ENCODE assay signal across 24 cellular contexts in the genomic region with DNA sequence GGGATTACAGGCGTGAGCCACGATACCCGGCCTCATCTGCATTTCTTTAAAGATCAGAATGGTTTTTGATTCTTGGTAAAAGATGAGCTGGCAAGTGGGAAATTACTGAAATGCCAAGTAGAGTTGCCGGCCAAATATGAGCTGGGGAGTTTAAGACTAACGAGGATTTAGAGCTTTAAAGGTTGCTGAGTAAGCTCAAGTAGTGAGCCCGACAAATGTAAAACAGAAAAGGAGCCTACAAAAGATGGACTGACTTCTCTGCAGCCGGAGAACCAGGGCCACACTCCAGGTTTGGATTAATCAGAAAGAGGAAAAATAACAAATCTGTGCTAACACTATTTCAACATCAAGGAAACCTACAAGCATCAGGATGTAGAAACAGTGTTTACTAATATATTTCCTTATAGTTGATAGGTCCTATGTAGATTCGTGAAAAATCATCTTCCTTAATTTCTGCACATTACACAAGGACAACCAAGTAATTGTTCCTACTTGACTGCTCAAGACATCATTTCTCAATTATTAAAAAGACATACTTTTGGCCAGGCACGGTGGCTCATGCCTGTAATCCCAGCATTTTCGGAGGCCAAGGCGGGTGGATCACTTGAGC. TPM values are rescaled to one million over a fixed set of nuclear protein-coding genes. Genes with fewer than 3 reads are reported as not detected.
DNase-seq lines count a peak whose midpoint lies in the region; ATAC-seq and TF ChIP-seq lines count a peak whose summit lies in the region.
"Had no signal": no experiment of that assay in that cellular context is flagged by ENCODE, and none has a peak within 500 bp of the region (broad histone marks: within the 10 kb centered on the region; RNA-seq: fewer than 3 reads in every experiment).

No MANE protein-coding gene starts in this region.

- H3K4me3 ChIP-seq in esophagus (ENCODE audit: low read depth in 1 of 2, low read length in 2 of 2) (no peak overlapping the region), neutrophil (ENCODE audit: low read depth in 1 of 2, low read length in 1 of 2) (no peak overlapping the region), aorta (ENCODE audit: low read length in 2 of 2) (no peak overlapping the region), PC-9 (no peak overlapping the region)
- H3K4me3 ChIP-seq: dorsolateral prefrontal cortex, gastrocnemius medialis, lung, SJCRH30 had no signal

- intact Hi-C loops in aorta (cut with DNase I) = loop anchor here in 1 of 2 donors (2.0 to 5.0 kb wide), 2 partner anchors 49 to 128 kb away; a partner anchor contains a TSS
- intact Hi-C loops in PC-9 (cut with micrococcal nuclease; ENCODE audit: unreplicated experiment) = loop anchor here (5.0 kb wide), 1 partner anchor 129 kb away; no protein-coding TSS in a partner anchor

- H3K36me3 Mint-ChIP-seq in activated naive CD8-positive, alpha-beta T cell = peaks cover 2% of the 10 kb centered on the region
- no peaks in the 10 kb centered on the region for H3K36me3 Mint-ChIP-seq in activated naive CD8-positive, alpha-beta T cell treated with anti-CD3 and anti-CD28 coated beads, Interleukin-2, amount 50 U/mL, for 24 hours (ENCODE audit: low read depth)
- H3K36me3 Mint-ChIP-seq: activated naive CD4-positive, alpha-beta T cell treated with anti-CD3 and anti-CD28 coated beads, Interleukin-2, amount 10 ng/mL, durations not matched to agents 7 days and 5 days; T-cell had no signal

- no peak overlapping the region for H3K4me3 Mint-ChIP-seq in activated naive CD8-positive, alpha-beta T cell
- no peak overlapping the region for H3K4me3 Mint-ChIP-seq in activated naive CD8-positive, alpha-beta T cell treated with anti-CD3 and anti-CD28 coated beads, Interleukin-2, amount 50 U/mL, for 24 hours
- H3K4me3 Mint-ChIP-seq: activated naive CD4-positive, alpha-beta T cell treated with anti-CD3 and anti-CD28 coated beads, Interleukin-2, amount 10 ng/mL, durations not matched to agents 7 days and 5 days; activated T-cell treated with anti-CD3 and anti-CD28 coated beads, Interleukin-2, amount 50 U/mL, for 72 hours; neural crest cell; T-cell had no signal

- H3F3A ChIP-seq in PC-9 (ENCODE audit: insufficient read depth, low read depth) = no peaks in the 10 kb centered on the region

- peak overlapping the region; percentile 1 for H3K27ac Mint-ChIP-seq in activated naive CD8-positive, alpha-beta T cell
- H3K27ac Mint-ChIP-seq in activated naive CD8-positive, alpha-beta T cell treated with anti-CD3 and anti-CD28 coated beads, Interleukin-2, amount 50 U/mL, for 24 hours = no peak overlapping the region
- H3K27ac Mint-ChIP-seq: activated naive CD4-positive, alpha-beta T cell treated with anti-CD3 and anti-CD28 coated beads, Interleukin-2, amount 10 ng/mL, durations not matched to agents 7 days and 5 days; activated T-cell treated with anti-CD3 and anti-CD28 coated beads, Interleukin-2, amount 50 U/mL, for 72 hours had no signal

- H3K4me1 ChIP-seq in esophagus (ENCODE audit: control insufficient read depth in 2 of 2, insufficient read depth in 2 of 2, low read length in 1 of 2) = peaks cover 0 to 1% of the 10 kb centered on the region in 2 donors
- H3K4me1 ChIP-seq in neutrophil (ENCODE audit: control insufficient read depth in 1 of 2, insufficient read depth in 1 of 2, low read depth in 1 of 2, low read length in 1 of 2) = peaks cover 38 to 61% of the 10 kb centered on the region in 2 experiments
- peaks cover under 1 to 8% of the 10 kb centered on the region in 2 donors for H3K4me1 ChIP-seq in aorta (ENCODE audit: control insufficient read depth in 1 of 2, insufficient read depth in 2 of 2, low read length in 2 of 2)
- H3K4me1 ChIP-seq in PC-9 (replicated peaks; ENCODE audit: insufficient read depth) = no peaks in the 10 kb centered on the region
- H3K4me1 ChIP-seq: SJCRH30 had no signal

- H3K9me2 ChIP-seq in PC-9 (ENCODE audit: insufficient read depth) = no peaks in the 10 kb centered on the region

- H3K9me3 ChIP-seq in esophagus (ENCODE audit: control insufficient read depth in 2 of 2, insufficient read depth in 1 of 2, low read depth in 1 of 2, low read length in 1 of 2) (no peaks in the 10 kb centered on the region), neutrophil (no peaks in the 10 kb centered on the region), aorta (ENCODE audit: control insufficient read depth, low read length) (no peaks in the 10 kb centered on the region), PC-9 (ENCODE audit: insufficient read depth, low read depth) (no peaks in the 10 kb centered on the region)
- H3K9me3 ChIP-seq: gastrocnemius medialis, SJCRH30 had no signal

- no peaks in the 10 kb centered on the region for H3K27me3 Mint-ChIP-seq in activated naive CD8-positive, alpha-beta T cell
- no peaks in the 10 kb centered on the region for H3K27me3 Mint-ChIP-seq in activated naive CD8-positive, alpha-beta T cell treated with anti-CD3 and anti-CD28 coated beads, Interleukin-2, amount 50 U/mL, for 24 hours
- H3K27me3 Mint-ChIP-seq: activated naive CD4-positive, alpha-beta T cell treated with anti-CD3 and anti-CD28 coated beads, Interleukin-2, amount 10 ng/mL, durations not matched to agents 7 days and 5 days; T-cell had no signal

- H3K4me2 ChIP-seq in PC-9 = no peak overlapping the region
- H3K4me2 ChIP-seq: KMS-11 had no signal

- 50 to 59% methylated on average over 11 of the region's 11 CpGs for WGBS in esophagus, 2 donors
- 24 to 32% methylated on average over 11 of the region's 11 CpGs for WGBS in aorta, 2 donors

- no peak for ATAC-seq in activated naive CD8-positive, alpha-beta T cell treated with anti-CD3 and anti-CD28 coated beads, Interleukin-2, amount 50 U/mL, for 24 hours
- ATAC-seq in aorta (ENCODE audit: low FRiP score) (no peak), HG03039 (IDR thresholded peaks at IDR 0.05; ENCODE audit: unreplicated experiment) (no peak)
- ATAC-seq: activated T-cell treated with anti-CD3 and anti-CD28 coated beads, Interleukin-2, amount 50 U/mL, for 72 hours; gastrocnemius medialis; T-cell had no signal

- H3K27me3 ChIP-seq in esophagus (ENCODE audit: control insufficient read depth in 1 of 2, insufficient read depth in 2 of 2, low read length in 2 of 2) = no peaks in the 10 kb centered on the region
- H3K27me3 ChIP-seq in neutrophil = no peaks in the 10 kb centered on the region
- no peaks in the 10 kb centered on the region for H3K27me3 ChIP-seq in aorta (ENCODE audit: control insufficient read depth in 1 of 2, insufficient read depth in 2 of 2, low read length in 1 of 2)
- H3K27me3 ChIP-seq in PC-9 (ENCODE audit: insufficient read depth, low read depth) = peaks cover 21% of the 10 kb centered on the region
- H3K27me3 ChIP-seq: gastrocnemius medialis, SJCRH30 had no signal

- H4K20me1 ChIP-seq in PC-9 (ENCODE audit: insufficient read depth) = no peaks in the 10 kb centered on the region

- TF ChIP-seq CTCF in neutrophil (IDR thresholded peaks at IDR 0.05) = no peak
- TF ChIP-seq CTCF in PC-9 (conservative IDR thresholded peaks at IDR 0.05) = no peak

- POLR2A ChIA-PET in PC-9 (lab: Charles Lee; ENCODE audit: unreplicated experiment) = no interaction called here

- no peaks in the 10 kb centered on the region for H3K9me3 Mint-ChIP-seq in activated naive CD8-positive, alpha-beta T cell (ENCODE audit: low read depth)
- no peaks in the 10 kb centered on the region for H3K9me3 Mint-ChIP-seq in activated naive CD8-positive, alpha-beta T cell treated with anti-CD3 and anti-CD28 coated beads, Interleukin-2, amount 50 U/mL, for 24 hours
- H3K9me3 Mint-ChIP-seq: activated naive CD4-positive, alpha-beta T cell treated with anti-CD3 and anti-CD28 coated beads, Interleukin-2, amount 10 ng/mL, durations not matched to agents 7 days and 5 days; activated T-cell treated with anti-CD3 and anti-CD28 coated beads, Interleukin-2, amount 50 U/mL, for 72 hours; neural crest cell; T-cell had no signal

- H3K4me1 Mint-ChIP-seq in activated naive CD8-positive, alpha-beta T cell (ENCODE audit: low read depth) = peaks cover 28% of the 10 kb centered on the region
- H3K4me1 Mint-ChIP-seq in activated naive CD8-positive, alpha-beta T cell treated with anti-CD3 and anti-CD28 coated beads, Interleukin-2, amount 50 U/mL, for 24 hours = peaks cover 13% of the 10 kb centered on the region
- H3K4me1 Mint-ChIP-seq: neural crest cell had no signal

- CTCF ChIA-PET in PC-9 (lab: Charles Lee) = no interaction called here

- no peak for DNase-seq in activated naive CD8-positive, alpha-beta T cell treated with anti-CD3 and anti-CD28 coated beads, Interleukin-2, amount 50 U/mL, for 24 hours
- DNase-seq in aorta (no peak), PC-9 (no peak), COLO829 (ENCODE audit: low spot score) (no peak)
- DNase-seq: 8988T; activated naive CD4-positive, alpha-beta T cell treated with anti-CD3 and anti-CD28 coated beads, Interleukin-2, amount 10 ng/mL, durations not matched to agents 7 days and 5 days; activated T-cell treated with anti-CD3 and anti-CD28 coated beads, Interleukin-2, amount 50 U/mL, for 72 hours; central memory CD4-positive, alpha-beta T cell; DMS53; dorsolateral prefrontal cortex; gastrocnemius medialis; hypothalamus; kidney; NCI-H1436 treated with DMSO at 0.1 percent for 48 hours; NCI-H510A treated with DMSO at 0.1 percent for 48 hours; SJCRH30; T-cell had no signal

- H3K79me2 ChIP-seq in PC-9 (ENCODE audit: low read depth) = no peaks in the 10 kb centered on the region

- H3K27ac ChIP-seq in esophagus (ENCODE audit: low read depth in 2 of 2, low read length in 1 of 2) (peak overlapping the region; percentile 36 to 85), neutrophil (peak overlapping the region; percentile 70), aorta (ENCODE audit: low read depth in 1 of 2, low read length in 2 of 2) (peak overlapping the region; percentile 75 to 82), PC-9 (no peak overlapping the region)
- H3K27ac ChIP-seq: dorsolateral prefrontal cortex, gastrocnemius medialis, KMS-11, SJCRH30 had no signal

- H3K36me3 ChIP-seq in esophagus (ENCODE audit: control insufficient read depth in 2 of 2, insufficient read depth in 2 of 2, low read length in 1 of 2) (peaks cover 0 to 3% of the 10 kb centered on the region in 2 donors), neutrophil (no peaks in the 10 kb centered on the region), aorta (ENCODE audit: control insufficient read depth in 1 of 2, insufficient read depth in 2 of 2, low read length in 1 of 2) (no peaks in the 10 kb centered on the region), PC-9 (ENCODE audit: low read depth) (no peaks in the 10 kb centered on the region)
- H3K36me3 ChIP-seq: gastrocnemius medialis, SJCRH30 had no signal

- BruUV-seq in PC-9 (replicated peaks; lab: Mats Ljungman, UMichigan) = no TSS peak

- no peak overlapping the region for H2AFZ ChIP-seq in PC-9

RNA-seq across cellular contexts. Expression of a gene that starts 49.6 kb away (rescaled TPM):
- polyA plus RNA-seq in esophagus (10 to 100 TPM; 11.1 to 19.7 TPM), aorta (10 to 100 TPM; 11.0 to 16.9 TPM)
- total RNA-seq in aorta (10 to 100 TPM; 38.0 to 95.3 TPM), PC-9 (2021) (0.35 and 0.55 TPM in 2 replicates)

Comparison
In these comparisons a context has a peak if more than half of its experiments do, and no peak if none do; other contexts are left out.
1. RNA of a gene that starts 49.6 kb away (total RNA-seq): 38.0 to 95.3 TPM in aorta; 0.35 to 0.55 TPM in PC-9; every median in the first group is over 10 times any median in the second.